In genomic region chr3:79598594-79598993, GRCh38 we compare ENCODE assay signal across 16 cellular contexts.
DNase-seq lines count a peak whose midpoint lies in the region; ATAC-seq and TF ChIP-seq lines count a peak whose summit lies in the region.
"Had no signal": no experiment of that assay in that cellular context is flagged by ENCODE, and none has a peak within 500 bp of the region (broad histone marks: within the 10 kb centered on the region; RNA-seq: fewer than 3 reads in every experiment).

No MANE protein-coding gene starts in this region.

- DNase-seq in NCI-H524 (lab: John Stamatoyannopoulos, UW) = peak; percentile 9 to 51
- DNase-seq in NCI-H524 treated with DMSO at 0.1 percent for 48 hours (lab: John Stamatoyannopoulos, UW) = no peak
- peak; percentile 52 for DNase-seq in NCI-H345 treated with DMSO at 0.1 percent for 48 hours (lab: John Stamatoyannopoulos, UW; ENCODE audit: unreplicated experiment)
- DNase-seq in choroid plexus epithelial cell (ENCODE audit: low read depth) = peak; percentile 84
- peak; percentile 5 for DNase-seq in renal cortical epithelial cell (ENCODE audit: low read depth)
- no peak for DNase-seq in GOT3 (lab: John Stamatoyannopoulos, UW)
- DNase-seq in activated T-cell treated with anti-CD3 and anti-CD28 coated beads, Interleukin-2, amount 50 U/mL, for 4 hours = no peak
- DNase-seq: Caco-2, HCEC 1CT, kidney, NCI-H1930, spleen, stomach had no signal

- ATAC-seq in GM19035 (IDR thresholded peaks at IDR 0.05; ENCODE audit: unreplicated experiment) = no peak
- ATAC-seq in activated T-cell treated with anti-CD3 and anti-CD28 coated beads, Interleukin-2, amount 50 U/mL, for 4 hours = no peak
- ATAC-seq: Panc1 had no signal

- no peak overlapping the region for H3K4me3 ChIP-seq in choroid plexus epithelial cell (ENCODE audit: low read depth, low read length)
- H3K4me3 ChIP-seq: spleen, stomach, vagina had no signal

- no peaks in the 10 kb centered on the region for H3K36me3 Mint-ChIP-seq in activated T-cell treated with anti-CD3 and anti-CD28 coated beads, Interleukin-2, amount 50 U/mL, for 4 hours (ENCODE audit: insufficient read depth)

- no peak for TF ChIP-seq CTCF in choroid plexus epithelial cell (conservative IDR thresholded peaks at IDR 0.05; ENCODE audit: low read depth, low read length)

- peaks cover 19% of the 10 kb centered on the region for H3K9me3 Mint-ChIP-seq in activated T-cell treated with anti-CD3 and anti-CD28 coated beads, Interleukin-2, amount 50 U/mL, for 4 hours

- no peak overlapping the region for H3K4me3 Mint-ChIP-seq in activated T-cell treated with anti-CD3 and anti-CD28 coated beads, Interleukin-2, amount 50 U/mL, for 4 hours

- no peaks in the 10 kb centered on the region for H3K4me1 Mint-ChIP-seq in activated T-cell treated with anti-CD3 and anti-CD28 coated beads, Interleukin-2, amount 50 U/mL, for 4 hours (ENCODE audit: low read depth)

- no peaks in the 10 kb centered on the region for H3K27me3 Mint-ChIP-seq in activated T-cell treated with anti-CD3 and anti-CD28 coated beads, Interleukin-2, amount 50 U/mL, for 4 hours (ENCODE audit: low read depth)

Comparison
In these comparisons a context has a peak if more than half of its experiments do, and no peak if none do; other contexts are left out.
1. DNase-seq: peak in NCI-H524 (2 of 2), NCI-H345 treated with DMSO at 0.1 percent for 48 hours (single experiment), choroid plexus epithelial cell (single experiment) and renal cortical epithelial cell (single experiment); none in NCI-H524 treated with DMSO at 0.1 percent for 48 hours (single experiment), GOT3 (single experiment) and activated T-cell treated with anti-CD3 and anti-CD28 coated beads, Interleukin-2, amount 50 U/mL, for 4 hours (single experiment).